In the genomic region with DNA sequence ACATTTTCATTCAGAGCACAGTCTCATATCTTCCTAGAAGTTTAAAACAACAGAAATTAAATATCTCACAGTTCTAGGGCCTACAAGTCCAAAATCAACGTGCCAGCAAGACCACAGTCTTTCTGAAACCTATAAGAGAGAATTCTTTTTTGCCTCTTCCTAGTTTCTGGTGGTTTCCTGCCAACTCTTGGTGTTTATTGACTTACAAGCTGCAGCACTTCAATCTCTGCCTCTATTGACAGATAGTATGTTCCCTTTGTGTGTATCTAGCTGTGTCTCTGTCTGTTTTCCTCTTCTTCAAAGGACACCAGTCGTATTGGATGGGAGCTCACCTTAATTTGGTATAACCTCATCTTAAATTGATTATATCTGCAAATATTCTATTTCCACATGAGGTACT, we compare ENCODE assay signal across 14 cellular contexts.
A peak's percentile ranks its signal among the peaks of the same experiment; 100 is the strongest.
DNase-seq lines count a peak whose midpoint lies in the region; ATAC-seq lines count a peak whose summit lies in the region.
"Had no signal": no experiment of that assay in that cellular context is flagged by ENCODE, and none has a peak within 500 bp of the region (broad histone marks: within the 10 kb centered on the region; RNA-seq: fewer than 3 reads in every experiment).

No MANE protein-coding gene starts in this region.

- peak; percentile 48 for DNase-seq in NCI-H748 (lab: John Stamatoyannopoulos, UW; ENCODE audit: unreplicated experiment)
- DNase-seq in NCI-H748 treated with DMSO at 0.1 percent for 48 hours (lab: John Stamatoyannopoulos, UW), result no peak
- peak; percentile 5 for DNase-seq in NCI-H1092 (lab: John Stamatoyannopoulos, UW)
- peak; percentile 70 for DNase-seq in NCI-H69 (lab: John Stamatoyannopoulos, UW)
- DNase-seq in epidermal melanocyte (ENCODE audit: insufficient read length, low spot score), result no peak
- DNase-seq in NCI-H2196 treated with DMSO at 0.1 percent for 48 hours (lab: John Stamatoyannopoulos, UW; ENCODE audit: unreplicated experiment), result no peak
- DNase-seq: ACHN; CD4-positive, CD25-positive, alpha-beta regulatory T cell; DND-41; GDM1; HCEC 1CT; HFFc6 had no signal

- no peak for ATAC-seq in HG02610 (IDR thresholded peaks at IDR 0.05; ENCODE audit: unreplicated experiment)
- ATAC-seq: HepG2 had no signal

Comparison
In these comparisons a context has a peak if more than half of its experiments do, and no peak if none do; other contexts are left out.
1. DNase-seq: peak in NCI-H748 (single experiment), NCI-H1092 (single experiment) and NCI-H69 (single experiment); none in NCI-H748 treated with DMSO at 0.1 percent for 48 hours (single experiment), epidermal melanocyte (single experiment) and NCI-H2196 treated with DMSO at 0.1 percent for 48 hours (single experiment).